8 cellular contexts compared by ENCODE assay signal in genomic region chr20:59940129-59940955, GRCh38. TPM values are rescaled to one million over a fixed set of nuclear protein-coding genes. Genes with fewer than 3 reads are reported as not detected.
DNase-seq lines count a peak whose midpoint lies in the region; ATAC-seq and TF ChIP-seq lines count a peak whose summit lies in the region.

A gene with protein sequence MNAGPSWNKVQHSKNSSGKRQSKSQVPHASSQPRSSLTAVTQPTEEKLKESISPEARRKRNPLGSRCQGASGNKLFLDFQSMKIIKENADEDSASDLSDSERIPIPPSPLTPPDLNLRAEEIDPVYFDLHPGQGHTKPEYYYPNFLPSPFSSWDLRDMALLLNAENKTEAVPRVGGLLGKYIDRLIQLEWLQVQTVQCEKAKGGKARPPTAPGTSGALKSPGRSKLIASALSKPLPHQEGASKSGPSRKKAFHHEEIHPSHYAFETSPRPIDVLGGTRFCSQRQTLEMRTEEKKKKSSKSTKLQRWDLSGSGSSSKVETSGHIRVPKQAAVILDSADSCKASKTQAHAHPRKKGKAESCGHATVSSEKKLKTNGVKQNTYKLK (plus strand): TSS chr20:59940389. CDS start chr20:59943944, 3,555 bp downstream.
Gene PPP1R3D (minus strand): TSS chr20:59940305. CDS start chr20:59939931, 374 bp downstream.

- CTCF ChIA-PET in activated CD4-positive, alpha-beta T cell treated with anti-CD3 and anti-CD28 coated beads for 36 hours (lab: Charles Lee) = interaction anchor here (0.5 to 1.7 kb wide), 14 partner anchors 8 to 1657 kb away, joined by 3 to 6 read pairs (median 3); no protein-coding TSS in a partner anchor

- peak within 1 kb of the TSS; percentile 90 for H3K4me3 Mint-ChIP-seq in activated CD4-positive, alpha-beta T cell treated with anti-CD3 and anti-CD28 coated beads for 36 hours

- intact Hi-C loops in activated CD4-positive, alpha-beta T cell treated with anti-CD3 and anti-CD28 coated beads for 36 hours (cut with DNase I, micrococcal nuclease) = loop anchor here (1.0 to 10.0 kb wide), 5 partner anchors 8 to 1048 kb away; no protein-coding TSS in a partner anchor

- H3K9me3 Mint-ChIP-seq in activated CD4-positive, alpha-beta T cell treated with anti-CD3 and anti-CD28 coated beads for 36 hours (ENCODE audit: low read depth) = no peaks in the 10 kb centered on the region

- DNase-seq in Ammon's horn (ENCODE audit: low spot score) (peak; percentile 96), NCI-H446 treated with DMSO at 0.1 percent for 48 hours (lab: John Stamatoyannopoulos, UW) (peak; percentile 82), choroid plexus epithelial cell (ENCODE audit: low read depth) (peak; percentile 98)
- DNase-seq in activated CD4-positive, alpha-beta T cell treated with anti-CD3 and anti-CD28 coated beads for 36 hours = peak; percentile 95
- DNase-seq in stimulated activated CD4-positive, alpha-beta T cell treated with anti-CD3 and anti-CD28 coated beads, Interleukin-1b, Interleukin-23, amount 100 ng/mL, for 24 hours (ENCODE audit: low read depth in 4 of 4, low spot score in 1 of 4) = peak; percentile 73 to 89 (median 84)

- peaks cover 36% of the 10 kb centered on the region for H3K4me1 Mint-ChIP-seq in activated CD4-positive, alpha-beta T cell treated with anti-CD3 and anti-CD28 coated beads for 36 hours

- peak within 1 kb of the TSS; percentile 97 for H3K27ac ChIP-seq in layer of hippocampus (ENCODE audit: low read depth, low read length)

- peak; percentile 85 for TF ChIP-seq POLR2A in GM19099 (IDR thresholded peaks at IDR 0.05; ENCODE audit: extremely low read depth, insufficient read length, low read depth)

- H3K36me3 Mint-ChIP-seq in activated CD4-positive, alpha-beta T cell treated with anti-CD3 and anti-CD28 coated beads for 36 hours (ENCODE audit: low read depth) = peaks cover 18% of the 10 kb centered on the region

- POLR2A ChIA-PET in activated CD4-positive, alpha-beta T cell treated with anti-CD3 and anti-CD28 coated beads for 36 hours (lab: Charles Lee) = interaction anchor here (1.0 kb wide), 1 partner anchor 80 kb away, joined by 6 read pairs; no protein-coding TSS in a partner anchor

- H3K27me3 ChIP-seq in layer of hippocampus (ENCODE audit: control insufficient read depth, insufficient read depth, low read length) = no peaks in the 10 kb centered on the region

- ATAC-seq in HG03378 (IDR thresholded peaks at IDR 0.05; ENCODE audit: unreplicated experiment) = peak; percentile 86
- peak; percentile 95 for ATAC-seq in activated CD4-positive, alpha-beta T cell treated with anti-CD3 and anti-CD28 coated beads for 36 hours

- no peaks in the 10 kb centered on the region for H3K27me3 Mint-ChIP-seq in activated CD4-positive, alpha-beta T cell treated with anti-CD3 and anti-CD28 coated beads for 36 hours

- peak within 1 kb of the TSS; percentile 95 for H3K27ac Mint-ChIP-seq in activated CD4-positive, alpha-beta T cell treated with anti-CD3 and anti-CD28 coated beads for 36 hours

- peak within 1 kb of the TSS; percentile 80 for H3K4me3 ChIP-seq in choroid plexus epithelial cell (ENCODE audit: low read depth, low read length)

- TF ChIP-seq CTCF in choroid plexus epithelial cell (conservative IDR thresholded peaks at IDR 0.05; ENCODE audit: low read depth, low read length) = no peak

RNA-seq across cellular contexts. Expression of the first gene that starts in this region (rescaled TPM):
- 10 to 100 TPM; 25.6 to 33.2 TPM for total RNA-seq in activated CD4-positive, alpha-beta T cell treated with anti-CD3 and anti-CD28 coated beads for 36 hours

RNA-seq across cellular contexts. Expression of gene PPP1R3D, which starts in this region (rescaled TPM):
- total RNA-seq in activated CD4-positive, alpha-beta T cell treated with anti-CD3 and anti-CD28 coated beads for 36 hours = 1 to 10 TPM; 4.4 to 4.7 TPM

Comparison
In these comparisons a context has a peak if more than half of its experiments do, and no peak if none do; other contexts are left out.
1. Peak in every context shown above with its lines: DNase-seq, ATAC-seq, H3K4me3 ChIP-seq and H3K27ac ChIP-seq.